13 cellular contexts compared by ENCODE assay signal in genomic region chr1:3810149-3810761, GRCh38. TPM values are rescaled to one million over a fixed set of nuclear protein-coding genes. Genes with fewer than 3 reads are reported as not detected.
"Had no signal": no experiment of that assay in that cellular context is flagged by ENCODE, and none has a peak within 500 bp of the region (broad histone marks: within the 10 kb centered on the region; RNA-seq: fewer than 3 reads in every experiment).

No MANE protein-coding gene starts in this region.

RNA-seq across cellular contexts. Expression of gene SMIM1, which starts 37.7 kb away (rescaled TPM):
- total RNA-seq: activated CD8-positive, alpha-beta T cell treated with anti-CD3 and anti-CD28 coated beads, Interleukin-2, amount 10 ng/mL, durations not matched to agents 7 days and 5 days; NCI-H460; Peyer's patch had no signal

RNA-seq across cellular contexts. Expression of gene CCDC27, which starts 58.0 kb away (rescaled TPM):
- total RNA-seq: activated CD4-positive, alpha-beta T cell treated with anti-CD3 and anti-CD28 coated beads for 36 hours; activated CD4-positive, alpha-beta T cell treated with anti-CD3 and anti-CD28 coated beads, Interleukin-2, amount 10 ng/mL, durations not matched to agents 7 days and 5 days; activated CD8-positive, alpha-beta T cell treated with anti-CD3 and anti-CD28 coated beads, Interleukin-2, amount 10 ng/mL, durations not matched to agents 7 days and 5 days; activated naive CD4-positive, alpha-beta T cell treated with anti-CD3 and anti-CD28 coated beads for 36 hours; activated naive CD4-positive, alpha-beta T cell treated with anti-CD3 and anti-CD28 coated beads, Interleukin-2, amount 50 U/mL, for 72 hours; activated T-cell treated with anti-CD3 and anti-CD28 coated beads, Interleukin-2, amount 50 U/mL, for 4 hours; activated T-helper 1 cell treated with anti-CD3 and anti-CD28 coated beads, Interleukin-12 subunit alpha, Interleukin-12 subunit beta, Interleukin-2, Interleukin-4 antibody, amounts not matched to agents 30 ng/mL and 10 ng/mL and 1 ng/mL, durations not matched to agents 14 hours and 24 hours and 36 hours; adrenal gland; NCI-H460; Peyer's patch; Right ventricle myocardium inferior; T-cell; T-helper 17 cell had no signal
- polyA plus RNA-seq: adrenal gland had no signal
